In genomic region chr2:163347982-163348842, GRCh38 we compare ENCODE assay signal across 7 cellular contexts.
A peak's percentile ranks its signal among the peaks of the same experiment; 100 is the strongest.
DNase-seq lines count a peak whose midpoint lies in the region; ATAC-seq and TF ChIP-seq lines count a peak whose summit lies in the region.

No MANE protein-coding gene starts in this region.

- no peak overlapping the region for H3K4me3 Mint-ChIP-seq in activated naive CD4-positive, alpha-beta T cell treated with anti-CD3 and anti-CD28 coated beads, Interleukin-2, amount 10 ng/mL, durations not matched to agents 7 days and 5 days

- H3K9me3 Mint-ChIP-seq in activated naive CD4-positive, alpha-beta T cell treated with anti-CD3 and anti-CD28 coated beads, Interleukin-2, amount 10 ng/mL, durations not matched to agents 7 days and 5 days, result no peaks in the 10 kb centered on the region

- H3K4me1 Mint-ChIP-seq in activated naive CD4-positive, alpha-beta T cell treated with anti-CD3 and anti-CD28 coated beads, Interleukin-2, amount 10 ng/mL, durations not matched to agents 7 days and 5 days, result no peaks in the 10 kb centered on the region

- CTCF ChIA-PET in activated naive CD4-positive, alpha-beta T cell treated with anti-CD3 and anti-CD28 coated beads, Interleukin-2, amount 10 ng/mL, durations not matched to agents 7 days and 5 days (lab: Charles Lee), result no interaction called here

- H3K4me3 ChIP-seq in right atrium auricular region, result peak overlapping the region; percentile 25 to 49

- H3K36me3 ChIP-seq in right atrium auricular region, result no peaks in the 10 kb centered on the region

- H3K27ac ChIP-seq in right atrium auricular region, result peak overlapping the region; percentile 82 to 94

- peak; percentile 41 for ATAC-seq in HG03175 (IDR thresholded peaks at IDR 0.05; ENCODE audit: unreplicated experiment)

- no peak overlapping the region for H3K27ac Mint-ChIP-seq in activated naive CD4-positive, alpha-beta T cell treated with anti-CD3 and anti-CD28 coated beads, Interleukin-2, amount 10 ng/mL, durations not matched to agents 7 days and 5 days

- H3K9me3 ChIP-seq in right atrium auricular region, result no peaks in the 10 kb centered on the region

- H3K27me3 Mint-ChIP-seq in activated naive CD4-positive, alpha-beta T cell treated with anti-CD3 and anti-CD28 coated beads, Interleukin-2, amount 10 ng/mL, durations not matched to agents 7 days and 5 days, result peaks cover 12% of the 10 kb centered on the region

- intact Hi-C loops in posterior cingulate gyrus (cut with DNase I), result loop anchor here (2.0 to 10.0 kb wide), 7 partner anchors 117 to 1149 kb away; no protein-coding TSS in a partner anchor

- peaks cover 0 to 17% of the 10 kb centered on the region in 2 donors for H3K4me1 ChIP-seq in right atrium auricular region

- no peaks in the 10 kb centered on the region for H3K36me3 Mint-ChIP-seq in activated naive CD4-positive, alpha-beta T cell treated with anti-CD3 and anti-CD28 coated beads, Interleukin-2, amount 10 ng/mL, durations not matched to agents 7 days and 5 days

- H3K27me3 ChIP-seq in right atrium auricular region, result no peaks in the 10 kb centered on the region

- peak in 1 of 2 donors; percentile 17 for TF ChIP-seq CTCF in right atrium auricular region (IDR thresholded peaks at IDR 0.05)

- DNase-seq in anterior cingulate cortex (lab: John Stamatoyannopoulos, UW) (peak in 56 of 58 donors; percentile 2 to 70 (median 39)), right atrium auricular region (ENCODE audit: low spot score) (peak; percentile 91), posterior cingulate gyrus (peak; percentile 22 to 94 (median 60)), SKM-1 (lab: John Stamatoyannopoulos, UW; ENCODE audit: unreplicated experiment) (no peak)
- no peak for DNase-seq in activated naive CD4-positive, alpha-beta T cell treated with anti-CD3 and anti-CD28 coated beads, Interleukin-2, amount 10 ng/mL, durations not matched to agents 7 days and 5 days
- no peak for DNase-seq in stimulated activated CD4-positive, alpha-beta T cell treated with anti-CD3 and anti-CD28 coated beads, Interleukin-1b, Interleukin-23, amount 100 ng/mL, for 48 hours

Comparison
In these comparisons a context has a peak if more than half of its experiments do, and no peak if none do; other contexts are left out.
1. DNase-seq: peak in anterior cingulate cortex (56 of 58), right atrium auricular region (single experiment) and posterior cingulate gyrus (10 of 10); none in activated naive CD4-positive, alpha-beta T cell treated with anti-CD3 and anti-CD28 coated beads, Interleukin-2, amount 10 ng/mL, durations not matched to agents 7 days and 5 days (single experiment), SKM-1 (single experiment) and stimulated activated CD4-positive, alpha-beta T cell treated with anti-CD3 and anti-CD28 coated beads, Interleukin-1b, Interleukin-23, amount 100 ng/mL, for 48 hours (single experiment).